ENCODE assay signal across 1 cellular context in genomic region chr1:172442843-172443565, GRCh38.
TF ChIP-seq lines count a peak whose summit lies in the region.

No MANE protein-coding gene starts in this region.

TF ChIP-seq in SK-N-SH, 30 proteins besides CTCF, POLR2A, EP300 and RAD21 (continued from another document):
- TF ChIP-seq, protein P1, sequence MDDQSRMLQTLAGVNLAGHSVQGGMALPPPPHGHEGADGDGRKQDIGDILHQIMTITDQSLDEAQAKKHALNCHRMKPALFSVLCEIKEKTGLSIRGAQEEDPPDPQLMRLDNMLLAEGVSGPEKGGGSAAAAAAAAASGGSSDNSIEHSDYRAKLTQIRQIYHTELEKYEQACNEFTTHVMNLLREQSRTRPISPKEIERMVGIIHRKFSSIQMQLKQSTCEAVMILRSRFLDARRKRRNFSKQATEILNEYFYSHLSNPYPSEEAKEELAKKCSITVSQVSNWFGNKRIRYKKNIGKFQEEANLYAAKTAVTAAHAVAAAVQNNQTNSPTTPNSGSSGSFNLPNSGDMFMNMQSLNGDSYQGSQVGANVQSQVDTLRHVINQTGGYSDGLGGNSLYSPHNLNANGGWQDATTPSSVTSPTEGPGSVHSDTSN (IDR thresholded peaks at IDR 0.05) = no peak
- TF ChIP-seq MXI1 (IDR thresholded peaks at IDR 0.05; ENCODE audit: low read depth, low read length) (no peak), GABPA (IDR thresholded peaks at IDR 0.05; ENCODE audit: low read depth) (no peak), RCOR1 (IDR thresholded peaks at IDR 0.05; ENCODE audit: low read length) (no peak), IRF3 (IDR thresholded peaks at IDR 0.05; ENCODE audit: low read depth, low read length) (no peak), ELF1 (IDR thresholded peaks at IDR 0.05) (no peak)
TF ChIP-seq in SK-N-SH: peak in this region for 0.
